Comparison of ENCODE assay signal across 20 cellular contexts in genomic region chr1:226443033-226443432, GRCh38.
"Had no signal": no experiment of that assay in that cellular context is flagged by ENCODE, and none has a peak within 500 bp of the region (broad histone marks: within the 10 kb centered on the region; RNA-seq: fewer than 3 reads in every experiment).

No MANE protein-coding gene starts in this region.

- H3K9me3 ChIP-seq: colonic mucosa, left ventricle myocardium inferior, neutrophil, uterus had no signal

- H3K4me1 Mint-ChIP-seq: brain had no signal

- H3K9ac ChIP-seq: parathyroid adenoma had no signal

- DNase-seq: activated CD4-positive, alpha-beta T cell treated with anti-CD3 and anti-CD28 coated beads for 4 hours; activated CD8-positive, alpha-beta memory T cell treated with anti-CD3 and anti-CD28 coated beads, Interleukin-2, amount 50 U/mL, for 4 hours; activated CD8-positive, alpha-beta T cell treated with anti-CD3 and anti-CD28 coated beads, Interleukin-2, amount 10 ng/mL, durations not matched to agents 7 days and 5 days; activated gamma-delta T cell; activated naive CD8-positive, alpha-beta T cell treated with anti-CD3 and anti-CD28 coated beads for 36 hours; activated T-cell treated with anti-CD3 and anti-CD28 coated beads, Interleukin-2, amount 50 U/mL, for 72 hours; amygdala; central memory CD4-positive, alpha-beta T cell; colonic mucosa; hippocampal formation; kidney; left ventricle myocardium inferior; naive thymus-derived CD8-positive, alpha-beta T cell; stimulated activated CD4-positive, alpha-beta T cell treated with anti-CD3 and anti-CD28 coated beads, Interleukin-2, amount 100 ng/mL, for 24 hours; uterus; WERI-Rb-1 had no signal

- ATAC-seq: activated CD8-positive, alpha-beta T cell treated with anti-CD3 and anti-CD28 coated beads, Interleukin-2, amount 10 ng/mL, durations not matched to agents 7 days and 5 days; activated T-cell treated with anti-CD3 and anti-CD28 coated beads, Interleukin-2, amount 50 U/mL, for 72 hours; naive thymus-derived CD8-positive, alpha-beta T cell had no signal

- H3K27ac ChIP-seq: colonic mucosa, left ventricle myocardium inferior, neutrophil, parathyroid adenoma, tibial nerve, uterus, WERI-Rb-1 had no signal

- H3K9me3 Mint-ChIP-seq: activated T-cell treated with anti-CD3 and anti-CD28 coated beads, Interleukin-2, amount 50 U/mL, for 72 hours had no signal

- H3K36me3 ChIP-seq: colonic mucosa, left ventricle myocardium inferior, neutrophil, tibial nerve, uterus, WERI-Rb-1 had no signal

- H2AFZ ChIP-seq: parathyroid adenoma had no signal

- H3K27ac Mint-ChIP-seq: activated CD8-positive, alpha-beta T cell treated with anti-CD3 and anti-CD28 coated beads, Interleukin-2, amount 10 ng/mL, durations not matched to agents 7 days and 5 days; activated naive CD8-positive, alpha-beta T cell treated with anti-CD3 and anti-CD28 coated beads for 36 hours; activated T-cell treated with anti-CD3 and anti-CD28 coated beads, Interleukin-2, amount 50 U/mL, for 72 hours had no signal

- H3K4me3 Mint-ChIP-seq: activated CD8-positive, alpha-beta T cell treated with anti-CD3 and anti-CD28 coated beads, Interleukin-2, amount 10 ng/mL, durations not matched to agents 7 days and 5 days; activated naive CD8-positive, alpha-beta T cell treated with anti-CD3 and anti-CD28 coated beads for 36 hours; activated T-cell treated with anti-CD3 and anti-CD28 coated beads, Interleukin-2, amount 50 U/mL, for 72 hours; brain had no signal

- H3K27me3 Mint-ChIP-seq: activated naive CD8-positive, alpha-beta T cell treated with anti-CD3 and anti-CD28 coated beads for 36 hours; naive thymus-derived CD8-positive, alpha-beta T cell had no signal

- H3K4me3 ChIP-seq: colonic mucosa, left ventricle myocardium inferior, tibial nerve, uterus had no signal

- H3K79me2 ChIP-seq: parathyroid adenoma had no signal

- H3K4me1 ChIP-seq: colonic mucosa, left ventricle myocardium inferior, parathyroid adenoma, tibial nerve, uterus had no signal

- H3K27me3 ChIP-seq: colonic mucosa, tibial nerve had no signal

- H3K36me3 Mint-ChIP-seq: activated naive CD8-positive, alpha-beta T cell treated with anti-CD3 and anti-CD28 coated beads for 36 hours; brain; naive thymus-derived CD8-positive, alpha-beta T cell had no signal
